ENCODE assay signal across 17 cellular contexts in the genomic region with DNA sequence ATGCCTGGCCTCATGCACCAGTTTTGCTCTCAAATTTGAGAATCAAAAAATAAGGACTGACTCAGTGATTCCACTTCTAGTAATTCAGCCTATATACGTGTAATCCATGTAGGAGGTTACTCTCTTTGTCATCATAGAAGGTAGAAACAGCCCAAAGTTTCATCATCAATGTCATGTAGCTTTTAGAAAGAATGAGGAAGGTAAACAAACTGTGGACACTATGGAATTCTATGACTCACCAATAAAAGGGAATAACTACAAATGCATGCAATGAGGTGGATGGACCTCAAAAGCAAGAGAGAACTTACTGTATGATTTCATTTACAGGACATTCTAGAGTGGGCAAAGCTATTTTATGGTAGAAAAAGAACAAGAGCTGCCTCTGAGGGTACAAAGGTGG.
DNase-seq lines count a peak whose midpoint lies in the region; ATAC-seq and TF ChIP-seq lines count a peak whose summit lies in the region.
"Had no signal": no experiment of that assay in that cellular context is flagged by ENCODE, and none has a peak within 500 bp of the region (broad histone marks: within the 10 kb centered on the region; RNA-seq: fewer than 3 reads in every experiment).

No MANE protein-coding gene starts in this region.

- no peak for ATAC-seq in HG03460 (IDR thresholded peaks at IDR 0.05; ENCODE audit: unreplicated experiment)
- ATAC-seq: natural killer cell treated with Interleukin-12 subunit alpha and Interleukin-12 subunit beta and Interleukin-15 and Interleukin-18, amount 100 ng/mL, for 72 hours had no signal

- no peak for TF ChIP-seq CTCF in astrocyte of the spinal cord (IDR thresholded peaks at IDR 0.05; ENCODE audit: low read depth, low read length)

- no peak overlapping the region for H3K4me3 ChIP-seq in astrocyte of the spinal cord (ENCODE audit: low read depth, low read length)
- H3K4me3 ChIP-seq: BLaER1, colonic mucosa had no signal

- DNase-seq in AG08395 (ENCODE audit: low spot score) (peak; percentile 30), HT1080 (ENCODE audit: low read depth) (peak; percentile 90), astrocyte of the spinal cord (ENCODE audit: low read depth, low spot score) (peak; percentile 94), iris pigment epithelial cell (ENCODE audit: low read depth) (peak; percentile 94), globus pallidus (ENCODE audit: low spot score) (no peak), NCI-H1436 (lab: John Stamatoyannopoulos, UW) (no peak)
- no peak for DNase-seq in activated naive CD4-positive, alpha-beta T cell treated with anti-CD3 and anti-CD28 coated beads, Interleukin-2, amount 50 U/mL, for 16 hours
- DNase-seq: activated CD4-positive, alpha-beta T cell treated with anti-CD3 and anti-CD28 coated beads, Interleukin-2, amount 10 ng/mL, durations not matched to agents 24 days and 14 days; activated effector memory CD4-positive, alpha-beta T cell treated with anti-CD3 and anti-CD28 coated beads, Interleukin-2, amount 50 U/mL, for 16 hours; colonic mucosa; H7; Karpas-422; NCI-H446; stimulated activated CD4-positive, alpha-beta T cell treated with anti-CD3 and anti-CD28 coated beads, Interleukin-15, amount 100 ng/mL, for 24 hours had no signal

- in situ Hi-C loops in astrocyte of the spinal cord (cut with HindIII; ENCODE audit: low sequenced_read_pairs) = no loop called here

Comparison
In these comparisons a context has a peak if more than half of its experiments do, and no peak if none do; other contexts are left out.
1. DNase-seq: peak in AG08395 (single experiment), HT1080 (single experiment), astrocyte of the spinal cord (single experiment) and iris pigment epithelial cell (single experiment); none in globus pallidus (single experiment), NCI-H1436 (single experiment) and activated naive CD4-positive, alpha-beta T cell treated with anti-CD3 and anti-CD28 coated beads, Interleukin-2, amount 50 U/mL, for 16 hours (single experiment).